ENCODE assay signal across 21 cellular contexts in genomic region chr7:2493205-2493604, GRCh38. TPM values are rescaled to one million over a fixed set of nuclear protein-coding genes. Genes with fewer than 3 reads are reported as not detected.
"Had no signal": no experiment of that assay in that cellular context is flagged by ENCODE, and none has a peak within 500 bp of the region (broad histone marks: within the 10 kb centered on the region; RNA-seq: fewer than 3 reads in every experiment).

No MANE protein-coding gene starts in this region.

- H3K36me3 ChIP-seq: breast epithelium, gastroesophageal sphincter, heart right ventricle, neutrophil, upper lobe of left lung had no signal

- H3K27ac Mint-ChIP-seq: activated CD8-positive, alpha-beta T cell treated with anti-CD3 and anti-CD28 coated beads for 36 hours; activated naive CD8-positive, alpha-beta T cell treated with anti-CD3 and anti-CD28 coated beads for 36 hours; activated T-cell treated with anti-CD3 and anti-CD28 coated beads, Interleukin-2, amount 50 U/mL, for 72 hours; WTC11 had no signal

- H3K27me3 Mint-ChIP-seq: activated naive CD8-positive, alpha-beta T cell treated with anti-CD3 and anti-CD28 coated beads for 36 hours had no signal

- H3K27ac ChIP-seq: gastroesophageal sphincter, neutrophil had no signal

- H3K27me3 ChIP-seq: breast epithelium, testis, upper lobe of left lung had no signal

- H3K36me3 Mint-ChIP-seq: activated naive CD8-positive, alpha-beta T cell treated with anti-CD3 and anti-CD28 coated beads for 36 hours; WTC11 had no signal

- ATAC-seq: activated CD8-positive, alpha-beta T cell treated with anti-CD3 and anti-CD28 coated beads for 36 hours; activated T-cell treated with anti-CD3 and anti-CD28 coated beads, Interleukin-2, amount 50 U/mL, for 72 hours; gastroesophageal sphincter; stimulated activated naive CD8-positive, alpha-beta T cell treated with anti-CD3 and anti-CD28 coated beads, Interleukin-15, amount 100 ng/mL, for 72 hours; WTC11 had no signal

- H3K4me3 Mint-ChIP-seq: activated CD8-positive, alpha-beta T cell treated with anti-CD3 and anti-CD28 coated beads for 36 hours; activated naive CD8-positive, alpha-beta T cell treated with anti-CD3 and anti-CD28 coated beads for 36 hours; activated T-cell treated with anti-CD3 and anti-CD28 coated beads, Interleukin-2, amount 50 U/mL, for 72 hours; stimulated activated naive CD8-positive, alpha-beta T cell treated with anti-CD3 and anti-CD28 coated beads, Interleukin-15, amount 100 ng/mL, for 72 hours; WTC11 had no signal

- H3K4me3 ChIP-seq: breast epithelium, gastroesophageal sphincter, heart right ventricle, testis, upper lobe of left lung had no signal

- DNase-seq: activated CD4-positive, alpha-beta T cell treated with anti-CD3 and anti-CD28 coated beads for 48 hours; activated CD8-positive, alpha-beta memory T cell treated with anti-CD3 and anti-CD28 coated beads, Interleukin-2, amount 50 U/mL, for 4 hours; activated CD8-positive, alpha-beta T cell treated with anti-CD3 and anti-CD28 coated beads for 36 hours; activated naive CD8-positive, alpha-beta T cell treated with anti-CD3 and anti-CD28 coated beads for 36 hours; activated T-cell treated with anti-CD3 and anti-CD28 coated beads, Interleukin-2, amount 50 U/mL, for 72 hours; dermis blood vessel endothelial cell; heart right ventricle; mammary epithelial cell; posterior cingulate gyrus; small intestine; stimulated activated naive CD8-positive, alpha-beta T cell treated with anti-CD3 and anti-CD28 coated beads, Interleukin-15, amount 100 ng/mL, for 72 hours; testis had no signal

- H3K9me3 ChIP-seq: breast epithelium, gastroesophageal sphincter, heart right ventricle, neutrophil, testis, upper lobe of left lung had no signal

RNA-seq across cellular contexts. Expression of gene GRIFIN, which starts 17.0 kb away (rescaled TPM):
- total RNA-seq: activated CD8-positive, alpha-beta T cell treated with anti-CD3 and anti-CD28 coated beads for 36 hours; activated naive CD8-positive, alpha-beta T cell treated with anti-CD3 and anti-CD28 coated beads for 36 hours; activated T-cell treated with anti-CD3 and anti-CD28 coated beads, Interleukin-2, amount 50 U/mL, for 72 hours; breast epithelium; chondrocyte; dermis blood vessel endothelial cell; epithelial cell of proximal tubule; gastroesophageal sphincter; heart right ventricle; left colon; mammary epithelial cell; T-helper 2 cell treated with Interferon-gamma antibody and Interleukin-4, amounts not matched to agents 100 ng/mL and 5 ng/mL, for 36 hours; testis; upper lobe of left lung; WTC11 had no signal
- polyA plus RNA-seq: heart right ventricle, mammary epithelial cell, small intestine had no signal
